Comparison of ENCODE assay signal across 24 cellular contexts in genomic region chr12:84891106-84891838, GRCh38. TPM values are rescaled to one million over a fixed set of nuclear protein-coding genes. Genes with fewer than 3 reads are reported as not detected.
"Had no signal": no experiment of that assay in that cellular context is flagged by ENCODE, and none has a peak within 500 bp of the region (broad histone marks: within the 10 kb centered on the region; RNA-seq: fewer than 3 reads in every experiment).

No MANE protein-coding gene starts in this region.

- H3K36me3 ChIP-seq: heart left ventricle, lower lobe of right lung, right lobe of liver, tibial nerve, WERI-Rb-1 had no signal

- H3K9me3 Mint-ChIP-seq: activated T-helper 2 cell treated with anti-CD3 and anti-CD28 coated beads, Interferon-gamma antibody, Interleukin-2, Interleukin-4, amounts not matched to agents 10 μg/mL and 5 μg/mL and 100 μg/mL, durations not matched to agents 14 hours and 24 hours and 36 hours; mesothelial cell of epicardium; nephron progenitor cell had no signal

- H3K27me3 ChIP-seq: body of pancreas, right lobe of liver, tibial nerve had no signal

- H3K27ac ChIP-seq: body of pancreas, heart left ventricle, lower lobe of right lung, psoas muscle, right lobe of liver, tibial nerve, WERI-Rb-1 had no signal

- H3K27ac Mint-ChIP-seq: activated T-helper 2 cell treated with anti-CD3 and anti-CD28 coated beads, Interferon-gamma antibody, Interleukin-2, Interleukin-4, amounts not matched to agents 10 μg/mL and 5 μg/mL and 100 μg/mL, durations not matched to agents 14 hours and 24 hours and 36 hours; immature natural killer cell; mesothelial cell of epicardium; nephron progenitor cell; T-helper 17 cell had no signal

- H3K4me3 Mint-ChIP-seq: immature natural killer cell, mesothelial cell of epicardium, nephron progenitor cell, T-helper 17 cell had no signal

- DNase-seq: activated CD4-positive, alpha-beta T cell treated with anti-CD3 and anti-CD28 coated beads, Interleukin-2, amount 50 U/mL, for 48 hours; activated naive CD4-positive, alpha-beta T cell treated with anti-CD3 and anti-CD28 coated beads, Interleukin-2, amount 50 U/mL, for 16 hours; amniotic stem cell; body of pancreas; cerebellar nuclear complex; dermis blood vessel endothelial cell; heart left ventricle; immature natural killer cell; left cardiac atrium; lower lobe of right lung; nephron progenitor cell; psoas muscle; right lobe of liver; stimulated activated CD4-positive, alpha-beta T cell treated with anti-CD3 and anti-CD28 coated beads, Interleukin-4, amount 100 ng/mL, for 4 hours; stimulated activated CD8-positive, alpha-beta memory T cell treated with anti-CD3 and anti-CD28 coated beads, Interleukin-4, amount 100 ng/mL, for 48 hours; stimulated activated naive CD4-positive, alpha-beta T cell treated with Interleukin-2 at 50 U/mL for 16 hours; substantia nigra; T-helper 17 cell; WERI-Rb-1 had no signal

- H3K4me1 ChIP-seq: body of pancreas, heart left ventricle, lower lobe of right lung, psoas muscle, right lobe of liver, tibial nerve had no signal

- ATAC-seq: body of pancreas, heart left ventricle, left cardiac atrium, lower lobe of right lung, psoas muscle, right lobe of liver, T-helper 17 cell had no signal

- H3K4me2 ChIP-seq: smooth muscle cell had no signal

- H3K36me3 Mint-ChIP-seq: mesothelial cell of epicardium had no signal

- H3K4me3 ChIP-seq: body of pancreas, heart left ventricle, lower lobe of right lung, psoas muscle, right lobe of liver, smooth muscle cell, tibial nerve had no signal

- H3K9me3 ChIP-seq: body of pancreas, heart left ventricle, lower lobe of right lung, psoas muscle, right lobe of liver, tibial nerve had no signal

- H3K4me1 Mint-ChIP-seq: immature natural killer cell, mesothelial cell of epicardium, nephron progenitor cell, T-helper 17 cell had no signal

RNA-seq across cellular contexts. Expression of gene SLC6A15, which starts 21.3 kb away (rescaled TPM):
- total RNA-seq: activated T-helper 2 cell treated with anti-CD3 and anti-CD28 coated beads, Interferon-gamma antibody, Interleukin-2, Interleukin-4, amounts not matched to agents 10 μg/mL and 5 μg/mL and 100 μg/mL, durations not matched to agents 14 hours and 24 hours and 36 hours; body of pancreas; heart left ventricle; lower lobe of right lung; osteoblast; right lobe of liver had no signal
- polyA plus RNA-seq: heart left ventricle, immature natural killer cell had no signal
